ENCODE assay signal across 11 cellular contexts in the genomic region with DNA sequence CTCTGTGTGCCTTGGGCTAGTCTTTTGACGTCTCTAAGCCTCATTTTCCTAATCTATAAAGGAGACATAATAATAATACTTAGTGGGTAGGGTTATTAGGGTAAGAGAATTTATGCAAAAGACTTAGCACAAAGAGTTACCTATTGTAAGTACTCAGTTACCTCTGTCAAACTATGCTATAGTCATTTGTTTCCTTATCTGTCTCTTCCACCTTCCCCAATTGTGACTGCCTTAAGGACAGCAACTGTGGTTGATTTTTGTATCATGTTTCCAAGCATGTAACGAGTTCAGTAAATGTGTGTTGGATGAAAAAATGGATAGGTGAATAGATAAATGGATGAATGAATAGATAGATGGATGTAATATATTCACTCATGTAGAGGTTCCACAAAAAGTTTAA.
"Had no signal": no experiment of that assay in that cellular context is flagged by ENCODE, and none has a peak within 500 bp of the region (broad histone marks: within the 10 kb centered on the region; RNA-seq: fewer than 3 reads in every experiment).

No MANE protein-coding gene starts in this region.

- H3K9ac ChIP-seq: GM23248 had no signal

- H3K4me1 ChIP-seq: HAP-1 had no signal

- H2AFZ ChIP-seq: GM23248, GM23338 had no signal

- H3K9me3 ChIP-seq: HAP-1 had no signal

- H3K27ac ChIP-seq: GM23248 had no signal

- ATAC-seq: GM23338, HCT116 had no signal

- DNase-seq: GM23248, GOT3, H7, H9, HCEC 1CT, HFFc6 had no signal

- FAIRE-seq: H1, H54 had no signal

- H3K36me3 ChIP-seq: HAP-1 had no signal

- H3K4me2 ChIP-seq: GM23338 had no signal

- H3K4me3 ChIP-seq: GM23248, GM23338, HAP-1 had no signal
